ENCODE assay signal across 1 cellular context in the genomic region with DNA sequence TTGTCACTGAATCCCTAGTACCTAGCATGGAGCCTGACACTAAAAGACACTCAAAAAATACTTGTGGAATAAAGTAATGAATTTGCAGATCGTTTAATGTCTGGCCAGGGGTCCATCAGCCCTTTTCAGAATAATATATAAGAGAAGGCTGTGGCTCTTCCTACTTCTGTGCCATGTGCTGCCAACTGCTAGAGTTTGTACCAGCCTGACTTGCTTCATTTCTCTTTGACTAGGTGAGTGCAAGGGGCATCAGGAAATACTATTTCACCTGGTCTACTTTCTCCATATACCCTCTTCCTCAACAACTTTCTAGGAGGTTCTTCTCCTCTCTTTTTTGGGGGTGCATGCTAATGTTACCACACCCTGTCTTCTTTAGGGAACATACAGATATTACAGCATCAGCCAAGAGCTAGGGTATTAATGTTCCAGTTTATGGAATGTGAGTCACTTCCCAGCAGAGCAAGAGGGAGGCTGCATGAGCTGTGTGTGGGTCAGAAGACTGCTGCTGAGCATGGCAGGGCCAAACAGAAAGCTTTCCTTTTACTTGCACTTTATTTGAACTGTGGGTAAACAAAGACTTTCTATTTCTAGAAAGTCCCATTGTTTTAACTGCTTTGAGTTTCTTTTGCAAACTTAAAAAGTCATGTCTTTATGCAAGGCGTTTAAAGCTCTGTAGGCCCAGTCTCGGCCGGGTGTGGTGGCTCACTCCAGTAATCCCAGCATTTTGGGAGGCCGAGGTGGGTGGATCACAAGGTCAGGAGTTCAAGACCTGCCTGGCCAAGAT.
TF ChIP-seq lines count a peak whose summit lies in the region.

No MANE protein-coding gene starts in this region.

TF ChIP-seq in A549, 52 proteins besides CTCF, POLR2A, EP300 and RAD21:
- TF ChIP-seq HOXB13 (CRISPR knock-in tag; IDR thresholded peaks at IDR 0.05; ENCODE audit: low read depth) (no peak), TFCP2L1 (CRISPR knock-in tag; IDR thresholded peaks at IDR 0.05) (no peak), PHF8 (IDR thresholded peaks at IDR 0.05; ENCODE audit: borderline replicate concordance, low read depth) (no peak), HOXB5 (CRISPR knock-in tag; IDR thresholded peaks at IDR 0.05) (no peak), EHF (CRISPR knock-in tag; IDR thresholded peaks at IDR 0.05) (no peak), GATA3 (IDR thresholded peaks at IDR 0.05; ENCODE audit: borderline replicate concordance) (no peak), MAZ (IDR thresholded peaks at IDR 0.05; ENCODE audit: borderline replicate concordance, low read depth, low read length) (no peak), SREBF2 (IDR thresholded peaks at IDR 0.05) (no peak), JUN (IDR thresholded peaks at IDR 0.05) (no peak), KDM1A (IDR thresholded peaks at IDR 0.05; ENCODE audit: low read depth) (no peak), ZC3H11A (IDR thresholded peaks at IDR 0.05) (no peak), NPAS2 (CRISPR knock-in tag; IDR thresholded peaks at IDR 0.05; ENCODE audit: borderline replicate concordance) (no peak), HEYL (CRISPR knock-in tag; IDR thresholded peaks at IDR 0.05) (no peak)
